Comparison of ENCODE assay signal across 8 cellular contexts in genomic region chr2:195898505-195898904, GRCh38.
DNase-seq lines count a peak whose midpoint lies in the region; ATAC-seq, FAIRE-seq and TF ChIP-seq lines count a peak whose summit lies in the region.

No MANE protein-coding gene starts in this region.

- H3K4me3 ChIP-seq in testis: no peak overlapping the region

- no peak for TF ChIP-seq CTCF in testis (IDR thresholded peaks at IDR 0.05)

- H3K36me3 ChIP-seq in testis (ENCODE audit: low read depth, missing control alignments): no peaks in the 10 kb centered on the region

- TF ChIP-seq POLR2A in testis (IDR thresholded peaks at IDR 0.05): no peak

- peak; percentile 57 for DNase-seq in HTR-8/SVneo (ENCODE audit: insufficient read length, low spot score)
- peak in 54 of 58 donors; percentile 2 to 83 (median 44) for DNase-seq in anterior cingulate cortex (lab: John Stamatoyannopoulos, UW)
- peak; percentile 75 for DNase-seq in hepatic stellate cell (ENCODE audit: low spot score)
- DNase-seq in testis: peak; percentile 86
- no peak for DNase-seq in OCI-M2 (lab: John Stamatoyannopoulos, UW; ENCODE audit: unreplicated experiment)
- no peak for DNase-seq in activated CD4-positive, alpha-beta T cell treated with anti-CD3 and anti-CD28 coated beads for 4 hours

- peak; percentile 79 for FAIRE-seq in HTR-8/SVneo (lab: Jason Lieb, UNC)

- WGBS in testis, 2 donors: 23 to 51% methylated on average over 8 of the region's 8 CpGs

- ATAC-seq in HG02981 (IDR thresholded peaks at IDR 0.05; ENCODE audit: unreplicated experiment): no peak
- ATAC-seq in GM18870 (IDR thresholded peaks at IDR 0.05; ENCODE audit: unreplicated experiment): no peak

- intact Hi-C loops in testis (cut with DNase I; ENCODE audit: low total_unique reads): no loop called here

- H3K27me3 ChIP-seq in testis: no peaks in the 10 kb centered on the region

- H3K4me1 ChIP-seq in testis: no peaks in the 10 kb centered on the region

- no peak overlapping the region for H3K27ac ChIP-seq in testis

- H3K9me3 ChIP-seq in testis: no peaks in the 10 kb centered on the region

Comparison
In these comparisons a context has a peak if more than half of its experiments do, and no peak if none do; other contexts are left out.
1. DNase-seq: peak in HTR-8/SVneo (single experiment), anterior cingulate cortex (54 of 58), hepatic stellate cell (single experiment) and testis (single experiment); none in OCI-M2 (single experiment) and activated CD4-positive, alpha-beta T cell treated with anti-CD3 and anti-CD28 coated beads for 4 hours (0 of 2).